Comparison of ENCODE assay signal across 22 cellular contexts in genomic region chr6:158019416-158019815, GRCh38. TPM values are rescaled to one million over a fixed set of nuclear protein-coding genes. Genes with fewer than 3 reads are reported as not detected.
A peak's percentile ranks its signal among the peaks of the same experiment; 100 is the strongest.
DNase-seq lines count a peak whose midpoint lies in the region; ATAC-seq, FAIRE-seq and TF ChIP-seq lines count a peak whose summit lies in the region.
"Had no signal": no experiment of that assay in that cellular context is flagged by ENCODE, and none has a peak within 500 bp of the region (broad histone marks: within the 10 kb centered on the region; RNA-seq: fewer than 3 reads in every experiment).

No MANE protein-coding gene starts in this region.

- H3K36me3 Mint-ChIP-seq in astrocyte (ENCODE audit: low read depth, unreplicated experiment): peaks cover 17% of the 10 kb centered on the region
- H3K36me3 Mint-ChIP-seq in nephron (ENCODE audit: low read depth): peaks cover 8% of the 10 kb centered on the region

- peaks cover 31% of the 10 kb centered on the region for H3K36me3 ChIP-seq in astrocyte (ENCODE audit: insufficient read depth, low read length)
- peaks cover 0 to 8% (median 0%) of the 10 kb centered on the region in 4 donors for H3K36me3 ChIP-seq in esophagus muscularis mucosa
- H3K36me3 ChIP-seq in thoracic aorta: no peaks in the 10 kb centered on the region

- H3K9ac ChIP-seq in astrocyte (ENCODE audit: low read length): peak overlapping the region; percentile 57

- H3K4me3 ChIP-seq in astrocyte (ENCODE audit: insufficient read depth, low read depth, low read length) (no peak overlapping the region), esophagus muscularis mucosa (no peak overlapping the region), thoracic aorta (no peak overlapping the region)
- H3K4me3 ChIP-seq: HAP-1, hepatocyte had no signal

- H3K9me3 ChIP-seq in astrocyte (ENCODE audit: insufficient read depth, low read depth, low read length): no peaks in the 10 kb centered on the region
- H3K9me3 ChIP-seq in esophagus muscularis mucosa: no peaks in the 10 kb centered on the region
- H3K9me3 ChIP-seq in thoracic aorta: no peaks in the 10 kb centered on the region
- H3K9me3 ChIP-seq: HAP-1 had no signal

- H3K27ac ChIP-seq in astrocyte (ENCODE audit: low read depth, low read length): peak overlapping the region; percentile 78
- peak overlapping the region; percentile 77 to 85 (median 80) for H3K27ac ChIP-seq in esophagus muscularis mucosa (replicated peaks in 1 of 4)
- peak overlapping the region; percentile 85 to 86 for H3K27ac ChIP-seq in thoracic aorta

- H3K4me1 Mint-ChIP-seq in astrocyte (ENCODE audit: low read depth, unreplicated experiment): peaks cover 21% of the 10 kb centered on the region
- H3K4me1 Mint-ChIP-seq in nephron: peaks cover 51% of the 10 kb centered on the region

- H3K79me2 ChIP-seq in astrocyte (ENCODE audit: insufficient read depth, low read length): peaks cover 98% of the 10 kb centered on the region

- no peak for DNase-seq in astrocyte (ENCODE audit: low read depth)
- DNase-seq in esophagus muscularis mucosa (ENCODE audit: extremely low spot score): no peak
- no peak for DNase-seq in thoracic aorta (ENCODE audit: low spot score)
- DNase-seq in NCI-H187 treated with DMSO at 0.1 percent for 48 hours (lab: John Stamatoyannopoulos, UW): no peak
- DNase-seq: activated CD4-positive, alpha-beta T cell treated with anti-CD3 and anti-CD28 coated beads, Interleukin-2, amount 50 U/mL, for 4 hours; activated naive CD4-positive, alpha-beta T cell treated with anti-CD3 and anti-CD28 coated beads for 36 hours; activated T-cell treated with anti-CD3 and anti-CD28 coated beads for 4 hours; islet precursor cell; NCI-H1694 treated with DMSO at 0.1 percent for 48 hours; NCI-H345; NK-92 treated with Interleukin-12 subunit alpha and Interleukin-12 subunit beta, amount 100 ng/mL, for 24 hours; retina; stimulated activated CD4-positive, alpha-beta T cell treated with anti-CD3 and anti-CD28 coated beads, Interleukin-1b, Interleukin-23, amount 100 ng/mL, for 48 hours had no signal

- H3K27me3 Mint-ChIP-seq in astrocyte (ENCODE audit: low read depth, unreplicated experiment) (no peaks in the 10 kb centered on the region), nephron (ENCODE audit: low read depth) (peaks cover 9% of the 10 kb centered on the region)
- H3K27me3 Mint-ChIP-seq: B cell, IgD-negative memory B cell had no signal

- H3K27me3 ChIP-seq in astrocyte (ENCODE audit: insufficient read depth, low read length) (no peaks in the 10 kb centered on the region), esophagus muscularis mucosa (no peaks in the 10 kb centered on the region), thoracic aorta (replicated peaks; ENCODE audit: insufficient read depth) (no peaks in the 10 kb centered on the region)
- H3K27me3 ChIP-seq: hepatocyte had no signal

- no peak for TF ChIP-seq POLR2A in esophagus muscularis mucosa (IDR thresholded peaks at IDR 0.05; ENCODE audit: low read depth)

- H3K9me3 Mint-ChIP-seq in astrocyte (ENCODE audit: unreplicated experiment): no peaks in the 10 kb centered on the region
- no peaks in the 10 kb centered on the region for H3K9me3 Mint-ChIP-seq in nephron
- H3K9me3 Mint-ChIP-seq: activated naive CD4-positive, alpha-beta T cell treated with anti-CD3 and anti-CD28 coated beads for 36 hours; IgD-negative memory B cell; mesothelial cell of epicardium had no signal

- no peak for FAIRE-seq in astrocyte (lab: Jason Lieb, UNC)
- FAIRE-seq: D721Med had no signal

- no peak overlapping the region for H3K4me3 Mint-ChIP-seq in astrocyte (ENCODE audit: unreplicated experiment)
- H3K4me3 Mint-ChIP-seq in nephron: no peak overlapping the region
- H3K4me3 Mint-ChIP-seq: activated naive CD4-positive, alpha-beta T cell treated with anti-CD3 and anti-CD28 coated beads for 36 hours; B cell; IgD-negative memory B cell; mesothelial cell of epicardium had no signal

- H4K20me1 ChIP-seq in astrocyte (ENCODE audit: insufficient read depth, low read length): peaks cover 28% of the 10 kb centered on the region

- intact Hi-C loops in esophagus muscularis mucosa (cut with DNase I): no loop called here

- peak overlapping the region; percentile 78 for H3K4me2 ChIP-seq in astrocyte (ENCODE audit: low read length)
- H3K4me2 ChIP-seq: hepatocyte had no signal

- H3K4me1 ChIP-seq in astrocyte (ENCODE audit: insufficient read depth, low read length): peaks cover 44% of the 10 kb centered on the region
- H3K4me1 ChIP-seq in esophagus muscularis mucosa: peaks cover 22 to 42% (median 27%) of the 10 kb centered on the region in 4 donors
- peaks cover 5 to 32% of the 10 kb centered on the region in 2 donors for H3K4me1 ChIP-seq in thoracic aorta (ENCODE audit: control insufficient read depth in 1 of 2, low read depth in 2 of 2)
- H3K4me1 ChIP-seq: HAP-1 had no signal

- TF ChIP-seq EP300 in esophagus muscularis mucosa (IDR thresholded peaks at IDR 0.05): no peak

- TF ChIP-seq CTCF in astrocyte (IDR thresholded peaks at IDR 0.05; ENCODE audit: insufficient read depth, low read depth, low read length) (no peak), esophagus muscularis mucosa (IDR thresholded peaks at IDR 0.05) (no peak), nephron (IDR thresholded peaks at IDR 0.05; ENCODE audit: unreplicated experiment in 3 of 3) (no peak), thoracic aorta (IDR thresholded peaks at IDR 0.05) (no peak)

- H3K27ac Mint-ChIP-seq in astrocyte (ENCODE audit: unreplicated experiment): no peak overlapping the region
- H3K27ac Mint-ChIP-seq in nephron: peak overlapping the region in 2 of 3 experiments; percentile 54 to 85
- H3K27ac Mint-ChIP-seq: B cell, mesothelial cell of epicardium had no signal

- H2AFZ ChIP-seq in astrocyte (ENCODE audit: low read depth, low read length): no peak overlapping the region
- H2AFZ ChIP-seq: hepatocyte had no signal

- 90% methylated on average over 8 of the region's 8 CpGs for WGBS in esophagus muscularis mucosa

- ATAC-seq in thoracic aorta (ENCODE audit: insufficient number of reproducible peaks, low FRiP score, low read depth): no peak
- ATAC-seq in HG03342 (IDR thresholded peaks at IDR 0.05; ENCODE audit: unreplicated experiment): no peak
- no peak for ATAC-seq in GM19035 (IDR thresholded peaks at IDR 0.05; ENCODE audit: unreplicated experiment)

RNA-seq across cellular contexts. Expression of gene SYNJ2, which starts 37.8 kb away (rescaled TPM):
- total RNA-seq in astrocyte (28.4 and 31.8 TPM in 2 replicates), esophagus muscularis mucosa (10 to 100 TPM; 17.0 to 25.3 (median 25.1) TPM), thoracic aorta (10 to 100 TPM; 30.6 to 48.5 TPM)
